Comparison of ENCODE assay signal across 1 cellular context in genomic region chr12:127253797-127254196, GRCh38.
TF ChIP-seq lines count a peak whose summit lies in the region.

No MANE protein-coding gene starts in this region.

TF ChIP-seq in K562, 482 proteins besides CTCF, POLR2A, EP300 and RAD21 (continued from another document):
- TF ChIP-seq ZBTB11 (CRISPR knock-in tag; IDR thresholded peaks at IDR 0.05), result peak in 1 of 3 experiments; percentile 76; a peak in 2 of 6 replicates
- no peak for TF ChIP-seq CREBBP (IDR thresholded peaks at IDR 0.05; ENCODE audit: low read depth, low read length)
- no peak for TF ChIP-seq ELF4 (CRISPR knock-in tag; IDR thresholded peaks at IDR 0.05)
TF ChIP-seq in K562: peak in this region for 2.
